In the genomic region with DNA sequence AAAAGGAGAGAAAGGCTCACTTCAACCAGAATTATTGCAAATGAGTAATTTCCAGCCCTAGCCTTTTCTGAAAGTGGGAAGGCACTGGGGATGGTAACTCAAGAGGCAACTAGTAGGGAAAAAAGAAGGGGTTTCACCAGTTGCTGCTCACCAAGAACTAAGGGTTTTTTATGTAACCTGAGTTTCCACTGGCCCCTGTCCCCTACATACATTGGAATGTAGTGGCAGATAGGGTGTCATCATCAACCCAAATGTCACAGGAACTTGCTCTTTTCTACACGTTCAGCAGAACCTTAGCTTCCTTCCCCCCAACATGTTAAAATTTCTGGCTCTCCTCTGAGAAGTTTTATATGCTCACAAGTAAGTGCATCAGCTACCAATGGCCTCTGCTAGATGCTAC, we compare ENCODE assay signal across 20 cellular contexts. TPM values are rescaled to one million over a fixed set of nuclear protein-coding genes. Genes with fewer than 3 reads are reported as not detected.
DNase-seq lines count a peak whose midpoint lies in the region; ATAC-seq, FAIRE-seq and TF ChIP-seq lines count a peak whose summit lies in the region.
"Had no signal": no experiment of that assay in that cellular context is flagged by ENCODE, and none has a peak within 500 bp of the region (broad histone marks: within the 10 kb centered on the region; RNA-seq: fewer than 3 reads in every experiment).

No MANE protein-coding gene starts in this region.

- H3K36me3 Mint-ChIP-seq in Calu3 (ENCODE audit: insufficient read depth, unreplicated experiment) = no peaks in the 10 kb centered on the region
- H3K36me3 Mint-ChIP-seq in activated T-helper 17 cell treated with anti-CD3 and anti-CD28 coated beads, Interleukin-2, amount 50 U/mL, for 72 hours (ENCODE audit: low read depth) = no peaks in the 10 kb centered on the region
- H3K36me3 Mint-ChIP-seq in nephron (ENCODE audit: low read depth) = no peaks in the 10 kb centered on the region
- H3K36me3 Mint-ChIP-seq in MCF 10A (ENCODE audit: insufficient read depth, unreplicated experiment) = no peaks in the 10 kb centered on the region
- H3K36me3 Mint-ChIP-seq: CD14-positive monocyte; CD8-positive, alpha-beta memory T cell; IgD-negative memory B cell had no signal

- H3K27me3 Mint-ChIP-seq in Calu3 (ENCODE audit: unreplicated experiment) (no peaks in the 10 kb centered on the region), nephron (ENCODE audit: low read depth) (peaks cover 4% of the 10 kb centered on the region), MCF 10A (ENCODE audit: insufficient read depth, unreplicated experiment) (no peaks in the 10 kb centered on the region)
- peaks cover 20% of the 10 kb centered on the region for H3K27me3 Mint-ChIP-seq in activated T-helper 17 cell treated with anti-CD3 and anti-CD28 coated beads, Interleukin-2, amount 50 U/mL, for 72 hours

- TF ChIP-seq CTCF in Calu3 (IDR thresholded peaks at IDR 0.05; ENCODE audit: unreplicated experiment) (no peak), kidney (IDR thresholded peaks at IDR 0.05; ENCODE audit: borderline replicate concordance, extremely low read depth, insufficient read depth) (no peak), nephron (IDR thresholded peaks at IDR 0.05; ENCODE audit: unreplicated experiment in 3 of 3) (no peak), MCF 10A (IDR thresholded peaks at IDR 0.05; ENCODE audit: unreplicated experiment) (no peak)

- H3K4me3 Mint-ChIP-seq in Calu3 (ENCODE audit: low read depth, unreplicated experiment) (peak overlapping the region; percentile 37), nephron (peak overlapping the region in 1 of 3 experiments; percentile 52), MCF 10A (ENCODE audit: unreplicated experiment) (no peak overlapping the region)
- H3K4me3 Mint-ChIP-seq in activated T-helper 17 cell treated with anti-CD3 and anti-CD28 coated beads, Interleukin-2, amount 50 U/mL, for 72 hours = no peak overlapping the region
- H3K4me3 Mint-ChIP-seq: CD14-positive monocyte; CD8-positive, alpha-beta memory T cell; GM23338; IgD-negative memory B cell had no signal

- no peaks in the 10 kb centered on the region for H3K9me3 Mint-ChIP-seq in Calu3 (ENCODE audit: low read depth, unreplicated experiment)
- no peaks in the 10 kb centered on the region for H3K9me3 Mint-ChIP-seq in activated T-helper 17 cell treated with anti-CD3 and anti-CD28 coated beads, Interleukin-2, amount 50 U/mL, for 72 hours
- peaks cover 5% of the 10 kb centered on the region for H3K9me3 Mint-ChIP-seq in nephron
- no peaks in the 10 kb centered on the region for H3K9me3 Mint-ChIP-seq in MCF 10A (ENCODE audit: unreplicated experiment)

- no peaks in the 10 kb centered on the region for H3K9me3 ChIP-seq in kidney (ENCODE audit: control insufficient read depth in 1 of 2, low read length in 2 of 2)
- H3K9me3 ChIP-seq: A549, Caco-2 had no signal

- intact Hi-C loops in Calu3 (cut with micrococcal nuclease; ENCODE audit: unreplicated experiment) (no loop called here), kidney (cut with DNase I) (no loop called here), MCF 10A (cut with micrococcal nuclease) (no loop called here)

- H3K27ac Mint-ChIP-seq in Calu3 (ENCODE audit: unreplicated experiment) = peak overlapping the region; percentile 70
- H3K27ac Mint-ChIP-seq in activated T-helper 17 cell treated with anti-CD3 and anti-CD28 coated beads, Interleukin-2, amount 50 U/mL, for 72 hours = no peak overlapping the region
- H3K27ac Mint-ChIP-seq in nephron = peak overlapping the region; percentile 94 to 98 (median 97)
- H3K27ac Mint-ChIP-seq in MCF 10A (ENCODE audit: low read depth, unreplicated experiment) = no peak overlapping the region
- H3K27ac Mint-ChIP-seq: CD14-positive monocyte; CD8-positive, alpha-beta memory T cell; GM23338; IgD-negative memory B cell had no signal

- H3K4me3 ChIP-seq in kidney (ENCODE audit: low read length in 2 of 2) = peak overlapping the region in 1 of 2 donors; percentile 37
- H3K4me3 ChIP-seq: A549, GM12878, GM23338 had no signal

- peak overlapping the region; percentile 90 to 94 for H3K27ac ChIP-seq in kidney (ENCODE audit: low read depth in 2 of 2, low read length in 2 of 2)
- H3K27ac ChIP-seq: A549 had no signal

- no peak for DNase-seq in Calu3
- no peak for DNase-seq in kidney
- no peak for DNase-seq in effector CD8-positive, alpha-beta T cell (lab: John Stamatoyannopoulos, UW)
- no peak for DNase-seq in MCF 10A (ENCODE audit: unreplicated experiment)
- no peak for DNase-seq in 8988T
- DNase-seq: CD8-positive, alpha-beta memory T cell; DMS 273 treated with DMSO at 0.1 percent for 48 hours; DMS79; H7 had no signal

- peaks cover 53% of the 10 kb centered on the region for H3K4me1 Mint-ChIP-seq in Calu3 (ENCODE audit: low read depth, unreplicated experiment)
- H3K4me1 Mint-ChIP-seq in activated T-helper 17 cell treated with anti-CD3 and anti-CD28 coated beads, Interleukin-2, amount 50 U/mL, for 72 hours = no peaks in the 10 kb centered on the region
- peaks cover 54% of the 10 kb centered on the region for H3K4me1 Mint-ChIP-seq in nephron
- H3K4me1 Mint-ChIP-seq in MCF 10A (ENCODE audit: insufficient read depth, unreplicated experiment) = peaks cover 6% of the 10 kb centered on the region
- H3K4me1 Mint-ChIP-seq: CD14-positive monocyte; CD8-positive, alpha-beta memory T cell; GM23338; IgD-negative memory B cell had no signal

- peaks cover 5 to 60% of the 10 kb centered on the region in 2 donors for H3K4me1 ChIP-seq in kidney (ENCODE audit: control insufficient read depth in 1 of 2, insufficient read depth in 1 of 2, low read depth in 1 of 2, low read length in 2 of 2)
- H3K4me1 ChIP-seq: A549 had no signal

- CTCF ChIA-PET in Calu3 (lab: Charles Lee) = interaction anchor here (0.8 to 1.7 kb wide), 5 partner anchors 21 to 146 kb away, joined by 4 to 5 read pairs (median 5); a partner anchor contains a TSS
- CTCF ChIA-PET in MCF 10A (lab: Yijun Ruan, JAX) = no interaction called here

- no peaks in the 10 kb centered on the region for H3K36me3 ChIP-seq in kidney (ENCODE audit: control insufficient read depth in 1 of 2, insufficient read depth in 2 of 2, low read length in 2 of 2)

- POLR2A ChIA-PET in MCF 10A (lab: Yijun Ruan, JAX) = no interaction called here

- peak; percentile 28 for ATAC-seq in activated T-helper 17 cell treated with anti-CD3 and anti-CD28 coated beads, Interleukin-2, amount 50 U/mL, for 72 hours (replicated peaks)
- ATAC-seq: A549, GM12878, GM23338 had no signal

- no peak for FAIRE-seq in kidney (lab: Jason Lieb, UNC)
- FAIRE-seq: A549, GM12878, GM18507 had no signal

- peak overlapping the region in 1 of 2 donors; percentile 38 for H3K9ac ChIP-seq in kidney (ENCODE audit: low read length in 2 of 2)

- no TSS peak for BruUV-seq in Calu3 (replicated peaks; lab: Mats Ljungman, UMichigan)
- BruUV-seq in MCF 10A (replicated peaks; lab: Mats Ljungman, UMichigan) = no TSS peak

RNA-seq across cellular contexts. Expression of a gene that starts 38.2 kb away (rescaled TPM):
- total RNA-seq in Calu3 (2022) (23.7 and 25.2 TPM in 2 replicates), kidney (77.5 TPM), MCF 10A (2022) (not detected in 2 replicates)
- total RNA-seq in activated T-helper 17 cell treated with anti-CD3 and anti-CD28 coated beads, Interleukin-2, amount 50 U/mL, for 72 hours = under 1 TPM; 0.19 to 0.24 TPM
- 6.0 TPM for polyA plus RNA-seq in kidney (ENCODE audit: insufficient read depth, low read depth, low replicate concordance)
- total RNA-seq: CD8-positive, alpha-beta memory T cell; G401 had no signal
- polyA plus RNA-seq: A549; BJ; CD14-positive monocyte; CD8-positive, alpha-beta memory T cell; IgD-negative memory B cell had no signal

Comparison
In these comparisons a context has a peak if more than half of its experiments do, and no peak if none do; other contexts are left out.
1. H3K27ac Mint-ChIP-seq: peak in Calu3 (single experiment) and nephron (3 of 3); none in activated T-helper 17 cell treated with anti-CD3 and anti-CD28 coated beads, Interleukin-2, amount 50 U/mL, for 72 hours (single experiment) and MCF 10A (single experiment).
2. RNA of a gene that starts 38.2 kb away (total RNA-seq): 77.5 TPM in kidney (single experiment) and 23.7 to 25.2 TPM in Calu3; 0.19 to 0.24 TPM in activated T-helper 17 cell treated with anti-CD3 and anti-CD28 coated beads, Interleukin-2, amount 50 U/mL, for 72 hours and not detected in MCF 10A; every median in the first group is over 10 times any median in the second.